In genomic region chr13:112140366-112140765, GRCh38 we compare ENCODE assay signal across 25 cellular contexts.
"Had no signal": no experiment of that assay in that cellular context is flagged by ENCODE, and none has a peak within 500 bp of the region (broad histone marks: within the 10 kb centered on the region; RNA-seq: fewer than 3 reads in every experiment).

No MANE protein-coding gene starts in this region.

- H3K4me1 Mint-ChIP-seq: activated CD4-positive, alpha-beta T cell treated with anti-CD3 and anti-CD28 coated beads, Interleukin-2, amount 10 ng/mL, durations not matched to agents 24 days and 14 days; activated naive CD4-positive, alpha-beta T cell treated with anti-CD3 and anti-CD28 coated beads, Interleukin-2, amount 50 U/mL, for 24 hours; naive thymus-derived CD4-positive, alpha-beta T cell; stimulated activated naive B cell treated with anti-CD40 and anti-IgM and Interleukin-4, amounts not matched to agents 10 μg/mL and 1 μg/mL and 100 μg/mL, for 72 hours had no signal

- H3K9me3 ChIP-seq: colonic mucosa, heart right ventricle, right atrium auricular region, suprapubic skin, tibial artery had no signal

- H3K27ac ChIP-seq: colonic mucosa, dorsolateral prefrontal cortex, heart right ventricle, right atrium auricular region, suprapubic skin, tibial artery had no signal

- H3K36me3 ChIP-seq: colonic mucosa, heart right ventricle, right atrium auricular region, suprapubic skin, tibial artery had no signal

- H3K27ac Mint-ChIP-seq: activated CD4-positive, alpha-beta memory T cell treated with anti-CD3 and anti-CD28 coated beads for 36 hours; activated CD4-positive, alpha-beta T cell treated with anti-CD3 and anti-CD28 coated beads, Interleukin-2, amount 10 ng/mL, durations not matched to agents 24 days and 14 days; activated naive CD4-positive, alpha-beta T cell treated with anti-CD3 and anti-CD28 coated beads, Interleukin-2, amount 50 U/mL, for 24 hours; activated T-cell treated with anti-CD3 and anti-CD28 coated beads, Interleukin-2, amount 50 U/mL, for 24 hours; effector memory CD8-positive, alpha-beta T cell; naive thymus-derived CD4-positive, alpha-beta T cell; stimulated activated naive B cell treated with anti-CD40 and anti-IgM and Interleukin-4, amounts not matched to agents 10 μg/mL and 1 μg/mL and 100 μg/mL, for 72 hours had no signal

- H3K36me3 Mint-ChIP-seq: activated CD4-positive, alpha-beta memory T cell treated with anti-CD3 and anti-CD28 coated beads for 36 hours; activated naive CD4-positive, alpha-beta T cell treated with anti-CD3 and anti-CD28 coated beads, Interleukin-2, amount 50 U/mL, for 24 hours; naive thymus-derived CD4-positive, alpha-beta T cell; stimulated activated naive B cell treated with anti-CD40 and anti-IgM and Interleukin-4, amounts not matched to agents 10 μg/mL and 1 μg/mL and 100 μg/mL, for 72 hours had no signal

- H3K27me3 Mint-ChIP-seq: activated CD4-positive, alpha-beta T cell treated with anti-CD3 and anti-CD28 coated beads, Interleukin-2, amount 10 ng/mL, durations not matched to agents 24 days and 14 days had no signal

- H3K4me3 Mint-ChIP-seq: activated CD4-positive, alpha-beta memory T cell treated with anti-CD3 and anti-CD28 coated beads for 36 hours; activated CD4-positive, alpha-beta T cell treated with anti-CD3 and anti-CD28 coated beads, Interleukin-2, amount 10 ng/mL, durations not matched to agents 24 days and 14 days; activated naive CD4-positive, alpha-beta T cell treated with anti-CD3 and anti-CD28 coated beads, Interleukin-2, amount 50 U/mL, for 24 hours; activated T-cell treated with anti-CD3 and anti-CD28 coated beads, Interleukin-2, amount 50 U/mL, for 24 hours; effector memory CD8-positive, alpha-beta T cell; naive thymus-derived CD4-positive, alpha-beta T cell; stimulated activated naive B cell treated with anti-CD40 and anti-IgM and Interleukin-4, amounts not matched to agents 10 μg/mL and 1 μg/mL and 100 μg/mL, for 72 hours had no signal

- H3K27me3 ChIP-seq: colonic mucosa, right atrium auricular region had no signal

- ATAC-seq: effector memory CD8-positive, alpha-beta T cell; heart right ventricle; left ventricle myocardium superior; naive thymus-derived CD4-positive, alpha-beta T cell; stimulated activated naive B cell treated with anti-CD40 and anti-IgM and Interleukin-4, amounts not matched to agents 10 μg/mL and 1 μg/mL and 100 μg/mL, for 72 hours had no signal

- FAIRE-seq: bronchial epithelial cell, endothelial cell of umbilical vein had no signal

- H3K4me1 ChIP-seq: colonic mucosa, heart right ventricle, right atrium auricular region, suprapubic skin, tibial artery had no signal

- H3K4me3 ChIP-seq: colonic mucosa, dorsolateral prefrontal cortex, heart right ventricle, right atrium auricular region, smooth muscle cell, suprapubic skin, tibial artery had no signal

- H3K4me2 ChIP-seq: smooth muscle cell had no signal

- DNase-seq: activated CD4-positive, alpha-beta memory T cell treated with anti-CD3 and anti-CD28 coated beads for 36 hours; activated CD4-positive, alpha-beta T cell treated with anti-CD3 and anti-CD28 coated beads, Interleukin-2, amount 10 ng/mL, durations not matched to agents 24 days and 14 days; activated CD4-positive, CD25-positive, alpha-beta regulatory T cell treated with anti-CD3 and anti-CD28 coated beads, Interleukin-2, amount 50 U/mL, for 72 hours; activated CD8-positive, alpha-beta memory T cell treated with anti-CD3 and anti-CD28 coated beads, Interleukin-2, amount 50 U/mL, for 48 hours; activated T-cell treated with anti-CD3 and anti-CD28 coated beads, Interleukin-2, amount 50 U/mL, for 24 hours; colonic mucosa; effector memory CD8-positive, alpha-beta T cell; heart right ventricle; kidney glomerular epithelial cell; left ventricle myocardium superior; midbrain; naive thymus-derived CD4-positive, alpha-beta T cell; occipital lobe; stimulated activated CD4-positive, alpha-beta T cell treated with anti-CD3 and anti-CD28 coated beads, Interleukin-15, amount 100 ng/mL, for 24 hours; stimulated activated CD4-positive, alpha-beta T cell treated with anti-CD3 and anti-CD28 coated beads, Interleukin-2, amount 100 ng/mL, for 24 hours; stimulated activated naive B cell treated with anti-CD40 and anti-IgM and Interleukin-4, amounts not matched to agents 10 μg/mL and 1 μg/mL and 100 μg/mL, for 72 hours; T-helper 9 cell had no signal

- H3K9me3 Mint-ChIP-seq: activated CD4-positive, alpha-beta memory T cell treated with anti-CD3 and anti-CD28 coated beads for 36 hours; activated CD4-positive, alpha-beta T cell treated with anti-CD3 and anti-CD28 coated beads, Interleukin-2, amount 10 ng/mL, durations not matched to agents 24 days and 14 days; activated naive CD4-positive, alpha-beta T cell treated with anti-CD3 and anti-CD28 coated beads, Interleukin-2, amount 50 U/mL, for 24 hours; activated T-cell treated with anti-CD3 and anti-CD28 coated beads, Interleukin-2, amount 50 U/mL, for 24 hours; effector memory CD8-positive, alpha-beta T cell; stimulated activated naive B cell treated with anti-CD40 and anti-IgM and Interleukin-4, amounts not matched to agents 10 μg/mL and 1 μg/mL and 100 μg/mL, for 72 hours had no signal
